8 cellular contexts compared by ENCODE assay signal in the genomic region with DNA sequence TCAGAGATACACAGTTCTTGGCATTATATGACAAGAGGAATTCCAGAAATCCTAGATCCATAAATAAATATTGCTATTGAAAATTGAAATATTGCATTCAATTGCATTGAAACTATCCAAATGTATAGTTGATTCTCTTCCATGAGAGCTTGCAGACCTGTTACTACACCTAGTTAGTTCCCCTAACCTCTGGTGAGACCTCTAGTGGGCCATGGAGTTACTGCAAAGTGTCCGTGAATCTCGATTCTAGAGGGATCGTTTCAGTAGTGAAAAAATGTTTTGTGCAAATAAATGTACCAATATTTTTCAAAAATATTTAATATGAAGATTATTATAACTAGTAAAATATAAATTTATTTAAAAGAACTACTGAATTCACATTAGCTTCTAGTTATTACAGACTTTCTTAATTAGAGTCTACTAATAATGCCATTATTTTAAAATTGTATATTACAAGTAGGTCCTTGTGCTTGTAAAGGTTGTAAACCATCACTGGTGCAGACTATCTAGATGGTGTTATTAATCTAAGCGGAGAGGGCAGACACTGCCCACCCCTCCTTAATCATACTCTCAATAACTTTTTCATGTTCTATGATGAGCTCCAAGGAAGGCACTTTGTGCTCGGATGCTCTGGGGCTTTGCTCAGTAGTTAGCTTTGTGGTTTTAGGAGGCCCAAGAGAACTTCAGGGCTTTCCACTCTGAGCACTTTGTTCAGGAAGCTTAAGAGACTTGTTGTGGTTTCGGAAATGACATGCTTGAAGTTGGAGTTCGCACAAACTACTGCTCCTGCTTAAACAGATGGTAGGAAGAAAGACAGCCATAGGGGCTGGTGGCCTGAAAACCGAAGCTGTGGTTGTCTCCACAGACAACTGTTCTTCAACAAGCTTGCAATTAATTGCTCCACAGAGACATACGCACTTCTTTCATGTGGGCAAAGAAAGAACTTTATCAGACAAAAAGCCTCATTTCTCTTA.
DNase-seq lines count a peak whose midpoint lies in the region; ATAC-seq and TF ChIP-seq lines count a peak whose summit lies in the region.

No MANE protein-coding gene starts in this region.

- no peaks in the 10 kb centered on the region for H3K4me1 Mint-ChIP-seq in nephron progenitor cell

- peaks cover 3% of the 10 kb centered on the region for H3K27me3 Mint-ChIP-seq in nephron progenitor cell (ENCODE audit: low read depth, poor library complexity)

- peak overlapping the region; percentile 71 for H3K27ac ChIP-seq in effector memory CD4-positive, alpha-beta T cell (ENCODE audit: insufficient read depth, low read length, poor library complexity, severe bottlenecking)

- H3K9me3 Mint-ChIP-seq in nephron progenitor cell: peaks cover 28% of the 10 kb centered on the region

- H3K27ac Mint-ChIP-seq in nephron progenitor cell: no peak overlapping the region

- ATAC-seq in GM18502 (IDR thresholded peaks at IDR 0.05; ENCODE audit: poor library complexity, unreplicated experiment) (peak; percentile 85), HG02973 (IDR thresholded peaks at IDR 0.05; ENCODE audit: unreplicated experiment) (peak; percentile 71)

- H3K27me3 ChIP-seq in effector memory CD4-positive, alpha-beta T cell (replicated peaks; ENCODE audit: control insufficient read depth, insufficient read depth, low read length, poor library complexity, severe bottlenecking): no peaks in the 10 kb centered on the region

- H3K4me1 ChIP-seq in effector memory CD4-positive, alpha-beta T cell (ENCODE audit: control insufficient read depth, insufficient read depth, low read length, poor library complexity, severe bottlenecking): peaks cover 20% of the 10 kb centered on the region

- H3K36me3 Mint-ChIP-seq in nephron progenitor cell (ENCODE audit: low read depth): peaks cover 14% of the 10 kb centered on the region

- H3K9me3 ChIP-seq in effector memory CD4-positive, alpha-beta T cell (ENCODE audit: control insufficient read depth, low read length): no peaks in the 10 kb centered on the region

- no peak overlapping the region for H3K4me3 ChIP-seq in AG10803 (ENCODE audit: low read length)
- peak overlapping the region; percentile 7 for H3K4me3 ChIP-seq in effector memory CD4-positive, alpha-beta T cell (ENCODE audit: insufficient read depth, low read depth, low read length, poor library complexity, severe bottlenecking)

- TF ChIP-seq CTCF in AG10803 (conservative IDR thresholded peaks at IDR 0.05; ENCODE audit: low read length) (peak; percentile 89), nephron progenitor cell (IDR thresholded peaks at IDR 0.05) (peak; percentile 77)

- DNase-seq in AG10803 (ENCODE audit: low read depth) (peak; percentile 67), NCI-H345 treated with DMSO at 0.1 percent for 48 hours (lab: John Stamatoyannopoulos, UW; ENCODE audit: unreplicated experiment) (peak; percentile 10), nephron progenitor cell (peak; percentile 51), cerebellar nuclear complex (lab: John Stamatoyannopoulos, UW) (no peak)
- DNase-seq in activated CD4-positive, alpha-beta T cell treated with anti-CD3 and anti-CD28 coated beads, Interleukin-2, amount 50 U/mL, for 48 hours: peak; percentile 78 to 82
- peak; percentile 48 to 74 (median 48) for DNase-seq in effector memory CD4-positive, alpha-beta T cell

- H3K36me3 ChIP-seq in effector memory CD4-positive, alpha-beta T cell (ENCODE audit: control insufficient read depth, insufficient read depth, low read length): no peaks in the 10 kb centered on the region

- no peak overlapping the region for H3K4me3 Mint-ChIP-seq in nephron progenitor cell

Comparison
In these comparisons a context has a peak if more than half of its experiments do, and no peak if none do; other contexts are left out.
1. DNase-seq: peak in AG10803 (single experiment), NCI-H345 treated with DMSO at 0.1 percent for 48 hours (single experiment), activated CD4-positive, alpha-beta T cell treated with anti-CD3 and anti-CD28 coated beads, Interleukin-2, amount 50 U/mL, for 48 hours (2 of 2), effector memory CD4-positive, alpha-beta T cell (3 of 3) and nephron progenitor cell (single experiment); none in cerebellar nuclear complex (0 of 2).